ENCODE assay signal across 9 cellular contexts in genomic region chr5:132473019-132473531, GRCh38. TPM values are rescaled to one million over a fixed set of nuclear protein-coding genes. Genes with fewer than 3 reads are reported as not detected.
DNase-seq lines count a peak whose midpoint lies in the region; ATAC-seq, FAIRE-seq and TF ChIP-seq lines count a peak whose summit lies in the region.
"Had no signal": no experiment of that assay in that cellular context is flagged by ENCODE, and none has a peak within 500 bp of the region (broad histone marks: within the 10 kb centered on the region; RNA-seq: fewer than 3 reads in every experiment).

No MANE protein-coding gene starts in this region.

- DNase-seq in activated CD4-positive, CD25-positive, alpha-beta regulatory T cell treated with anti-CD3 and anti-CD28 coated beads, Interleukin-2, amount 50 U/mL, for 72 hours = peak; percentile 74
- no peak for DNase-seq in lower lobe of right lung
- DNase-seq in NCI-H1694 (lab: John Stamatoyannopoulos, UW) = no peak
- DNase-seq in OCI-M1 (lab: John Stamatoyannopoulos, UW) = no peak
- DNase-seq in D721Med (ENCODE audit: insufficient read length, low spot score) = no peak
- no peak for DNase-seq in NCI-H2171 (lab: John Stamatoyannopoulos, UW)

- H3K9me3 ChIP-seq in lower lobe of right lung = no peaks in the 10 kb centered on the region

- ATAC-seq in GM18858 (IDR thresholded peaks at IDR 0.05; ENCODE audit: unreplicated experiment) (peak; percentile 87), HG02938 (IDR thresholded peaks at IDR 0.05; ENCODE audit: unreplicated experiment) (peak; percentile 75), lower lobe of right lung (peak; percentile 9 to 73)

- peak overlapping the region; percentile 61 for H3K27ac ChIP-seq in lower lobe of right lung

- no peaks in the 10 kb centered on the region for H3K27me3 ChIP-seq in lower lobe of right lung (ENCODE audit: low read depth)

- H3K4me3 ChIP-seq in lower lobe of right lung = no peak overlapping the region

- intact Hi-C loops in lower lobe of right lung (cut with DNase I) = no loop called here

- no peak for FAIRE-seq in D721Med (lab: Jason Lieb, UNC)
- FAIRE-seq: bronchial epithelial cell had no signal

- TF ChIP-seq CTCF in lower lobe of right lung (IDR thresholded peaks at IDR 0.05) = no peak
- no peak for TF ChIP-seq CTCF in D721Med (IDR thresholded peaks at IDR 0.05; ENCODE audit: insufficient read depth, missing control alignments)

- peaks cover 72% of the 10 kb centered on the region for H3K4me1 ChIP-seq in lower lobe of right lung

- H3K36me3 ChIP-seq in lower lobe of right lung = peaks cover 10% of the 10 kb centered on the region

RNA-seq across cellular contexts. Expression of gene IRF1, which starts 17.5 kb away (rescaled TPM):
- 81.2 TPM for total RNA-seq in lower lobe of right lung
